ENCODE assay signal across 8 cellular contexts in genomic region chr12:66708704-66709443, GRCh38. TPM values are rescaled to one million over a fixed set of nuclear protein-coding genes. Genes with fewer than 3 reads are reported as not detected.
DNase-seq lines count a peak whose midpoint lies in the region; ATAC-seq, FAIRE-seq and TF ChIP-seq lines count a peak whose summit lies in the region.

No MANE protein-coding gene starts in this region.

- DNase-seq in DMS53 (lab: John Stamatoyannopoulos, UW): peak; percentile 65
- peak; percentile 27 for DNase-seq in NCI-H748 (lab: John Stamatoyannopoulos, UW; ENCODE audit: unreplicated experiment)
- DNase-seq in esophagus squamous epithelium (lab: John Stamatoyannopoulos, UW): no peak
- DNase-seq in lower leg skin (ENCODE audit: low spot score in 2 of 2): no peak
- no peak for DNase-seq in iPS-NIHi7 (ENCODE audit: extremely low spot score)

- H3K36me3 ChIP-seq in esophagus squamous epithelium: no peaks in the 10 kb centered on the region

- TF ChIP-seq CTCF in esophagus squamous epithelium (IDR thresholded peaks at IDR 0.05): peak in 4 of 6 experiments; percentile 27 to 45 (median 34)
- no peak for TF ChIP-seq CTCF in lower leg skin (IDR thresholded peaks at IDR 0.05)

- H3K27me3 ChIP-seq in esophagus squamous epithelium: no peaks in the 10 kb centered on the region

- TF ChIP-seq POLR2A in esophagus squamous epithelium (IDR thresholded peaks at IDR 0.05): no peak
- TF ChIP-seq POLR2A in lower leg skin (IDR thresholded peaks at IDR 0.05): no peak

- intact Hi-C loops in esophagus squamous epithelium (cut with DNase I): no loop called here
- intact Hi-C loops in lower leg skin (cut with DNase I; ENCODE audit: low total_unique reads): no loop called here

- no peak overlapping the region for H3K4me3 ChIP-seq in esophagus squamous epithelium
- H3K4me3 ChIP-seq in lower leg skin (ENCODE audit: low read depth, poor library complexity, severe bottlenecking): no peak overlapping the region

- 12 to 17% methylated on average over 2 of the region's 2 CpGs for WGBS in esophagus squamous epithelium, 2 donors
- WGBS in lower leg skin, 2 donors: 15 to 17% methylated on average over 2 of the region's 2 CpGs

- H3K27ac ChIP-seq in esophagus squamous epithelium: no peak overlapping the region

- H3K4me1 ChIP-seq in esophagus squamous epithelium: no peaks in the 10 kb centered on the region

- ATAC-seq in GM21723 (IDR thresholded peaks at IDR 0.05; ENCODE audit: unreplicated experiment) (no peak), HG03139 (IDR thresholded peaks at IDR 0.05; ENCODE audit: unreplicated experiment) (no peak)

- no peaks in the 10 kb centered on the region for H3K9me3 ChIP-seq in esophagus squamous epithelium

- peak; percentile 91 for FAIRE-seq in A204.1 (lab: Jason Lieb, UNC)

RNA-seq across cellular contexts. Expression of gene GRIP1, which starts 30.0 kb away (rescaled TPM):
- 10 to 100 TPM in 2 of 4 donors, 1 to 10 TPM in 2; 4.9 to 15.9 (median 11.0) TPM for total RNA-seq in esophagus squamous epithelium
- 10 to 100 TPM; 11.5 to 25.3 (median 12.3) TPM for total RNA-seq in lower leg skin

Comparison
In these comparisons a context has a peak if more than half of its experiments do, and no peak if none do; other contexts are left out.
1. DNase-seq: peak in DMS53 (single experiment) and NCI-H748 (single experiment); none in esophagus squamous epithelium (single experiment), lower leg skin (0 of 2) and iPS-NIHi7 (single experiment).
2. CTCF ChIP-seq: peak in esophagus squamous epithelium (4 of 6); none in lower leg skin (0 of 3).